Comparison of ENCODE assay signal across 13 cellular contexts in the genomic region with DNA sequence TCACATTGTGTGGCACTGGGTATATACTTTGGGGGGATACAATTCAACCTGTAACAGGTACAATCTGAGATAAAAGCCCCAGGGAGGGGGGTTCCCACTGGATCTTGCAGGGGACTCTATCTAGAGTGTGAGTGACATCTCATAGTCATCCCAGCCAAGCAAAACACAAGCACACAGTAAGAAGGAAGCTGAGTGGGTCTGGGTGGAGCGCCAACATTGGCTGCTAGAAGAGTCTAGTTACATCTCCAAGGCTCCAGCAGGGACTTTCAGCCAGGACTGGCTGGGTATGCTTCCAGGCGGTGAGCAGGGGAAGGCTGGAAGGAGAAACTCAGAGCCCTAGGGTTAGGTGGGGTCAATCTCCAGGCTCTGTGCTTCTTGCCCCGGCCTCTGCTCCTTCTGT. TPM values are rescaled to one million over a fixed set of nuclear protein-coding genes. Genes with fewer than 3 reads are reported as not detected.
A peak's percentile ranks its signal among the peaks of the same experiment; 100 is the strongest.
DNase-seq lines count a peak whose midpoint lies in the region; ATAC-seq and TF ChIP-seq lines count a peak whose summit lies in the region.
"Had no signal": no experiment of that assay in that cellular context is flagged by ENCODE, and none has a peak within 500 bp of the region (broad histone marks: within the 10 kb centered on the region; RNA-seq: fewer than 3 reads in every experiment).

No MANE protein-coding gene starts in this region.

- no peaks in the 10 kb centered on the region for H3K36me3 Mint-ChIP-seq in stimulated activated naive B cell treated with anti-CD40 and anti-IgM and Interleukin-4, amounts not matched to agents 10 μg/mL and 1 μg/mL and 100 μg/mL, for 72 hours

- no peaks in the 10 kb centered on the region for H3K9me3 Mint-ChIP-seq in stimulated activated naive B cell treated with anti-CD40 and anti-IgM and Interleukin-4, amounts not matched to agents 10 μg/mL and 1 μg/mL and 100 μg/mL, for 72 hours

- H3K4me3 ChIP-seq in GM12865 (ENCODE audit: low read depth, low read length) = no peak overlapping the region
- H3K4me3 ChIP-seq in astrocyte of the cerebellum (ENCODE audit: low read depth, low read length) = no peak overlapping the region
- H3K4me3 ChIP-seq: smooth muscle cell had no signal

- peaks cover 19 to 22% of the 10 kb centered on the region in 2 donors for H3K27me3 Mint-ChIP-seq in stimulated activated naive B cell treated with anti-CD40 and anti-IgM and Interleukin-4, amounts not matched to agents 10 μg/mL and 1 μg/mL and 100 μg/mL, for 72 hours

- H3K4me1 Mint-ChIP-seq in stimulated activated naive B cell treated with anti-CD40 and anti-IgM and Interleukin-4, amounts not matched to agents 10 μg/mL and 1 μg/mL and 100 μg/mL, for 72 hours = peaks cover 19 to 23% of the 10 kb centered on the region in 2 donors

- H3K27ac Mint-ChIP-seq in stimulated activated naive B cell treated with anti-CD40 and anti-IgM and Interleukin-4, amounts not matched to agents 10 μg/mL and 1 μg/mL and 100 μg/mL, for 72 hours = peak overlapping the region; percentile 37

- TF ChIP-seq CTCF in GM12865 (IDR thresholded peaks at IDR 0.05; ENCODE audit: insufficient read depth, low read depth, low read length, missing control alignments) (no peak), astrocyte of the cerebellum (IDR thresholded peaks at IDR 0.05; ENCODE audit: low read depth, low read length, missing control alignments) (no peak)

- no peak overlapping the region for H3K4me3 Mint-ChIP-seq in stimulated activated naive B cell treated with anti-CD40 and anti-IgM and Interleukin-4, amounts not matched to agents 10 μg/mL and 1 μg/mL and 100 μg/mL, for 72 hours

- ATAC-seq in stimulated activated naive B cell treated with anti-CD40 and anti-IgM and Interleukin-4, amounts not matched to agents 10 μg/mL and 1 μg/mL and 100 μg/mL, for 72 hours (replicated peaks) = peak in 1 of 2 donors; percentile 15
- ATAC-seq: SK-N-SH treated with all-trans-retinoic acid at 6 μM for 48 hours had no signal

- in situ Hi-C loops in astrocyte of the cerebellum (cut with HindIII; ENCODE audit: low sequenced_read_pairs) = no loop called here

- DNase-seq in GM12865 (ENCODE audit: low read depth) (peak; percentile 32), astrocyte of the cerebellum (ENCODE audit: low read depth) (peak; percentile 37), globus pallidus (ENCODE audit: low spot score) (peak; percentile 18), SK-N-DZ (ENCODE audit: low spot score) (no peak), SW 1271 (lab: John Stamatoyannopoulos, UW) (no peak), glomerular visceral epithelial cell (ENCODE audit: extremely low spot score) (no peak)
- no peak for DNase-seq in stimulated activated naive B cell treated with anti-CD40 and anti-IgM and Interleukin-4, amounts not matched to agents 10 μg/mL and 1 μg/mL and 100 μg/mL, for 72 hours
- DNase-seq: activated naive CD4-positive, alpha-beta T cell treated with Interleukin-2 at 50 U/mL for 16 hours; NCI-H146; NCI-H446 treated with DMSO at 0.1 percent for 48 hours; occipital lobe had no signal

RNA-seq across cellular contexts. Expression of gene IL31RA, which starts 53.0 kb away (rescaled TPM):
- not detected in 2 replicates for polyA plus RNA-seq in SK-N-DZ (2014; cell fraction: cytosol; rRNA removed)
- not detected in 2 replicates for polyA plus RNA-seq in SK-N-DZ (2014; cell fraction: nucleus; rRNA removed)

Comparison
In these comparisons a context has a peak if more than half of its experiments do, and no peak if none do; other contexts are left out.
1. DNase-seq: peak in GM12865 (single experiment), astrocyte of the cerebellum (single experiment) and globus pallidus (single experiment); none in stimulated activated naive B cell treated with anti-CD40 and anti-IgM and Interleukin-4, amounts not matched to agents 10 μg/mL and 1 μg/mL and 100 μg/mL, for 72 hours (single experiment), SK-N-DZ (single experiment), SW 1271 (0 of 2) and glomerular visceral epithelial cell (single experiment).